Comparison of ENCODE assay signal across 8 cellular contexts in genomic region chr7:102713011-102713690, GRCh38. TPM values are rescaled to one million over a fixed set of nuclear protein-coding genes. Genes with fewer than 3 reads are reported as not detected.
DNase-seq lines count a peak whose midpoint lies in the region; ATAC-seq, FAIRE-seq and TF ChIP-seq lines count a peak whose summit lies in the region.
"Not testable (repeated sequence)": the region's sequence is repeated elsewhere in the genome, so short reads cannot be mapped to it uniquely, and the experiment has no call there.

No MANE protein-coding gene starts in this region.

- POLR2A ChIA-PET in A549 (lab: Yijun Ruan, JAX); Panc1 (lab: Charles Lee): not testable (repeated sequence)

- peak overlapping the region; percentile 57 to 87 for H3K4me3 Mint-ChIP-seq in activated T-cell treated with anti-CD3 and anti-CD28 coated beads, Interleukin-2, amount 50 U/mL, for 72 hours

- H3K27ac ChIP-seq in A549 = peak overlapping the region in 1 of 2 experiments; percentile 9; a peak in 1 of 6 replicates
- H3K27ac ChIP-seq in Panc1 (ENCODE audit: low read length) = peak overlapping the region; percentile 42; the same call in 1 of the 2 replicates

- peak; percentile 68 to 74; a peak in 3 of 6 replicates for ATAC-seq in A549
- peak; percentile 37 for ATAC-seq in GM18519 (IDR thresholded peaks at IDR 0.05; ENCODE audit: low FRiP score, unreplicated experiment)
- ATAC-seq in GM21381 (IDR thresholded peaks at IDR 0.05; ENCODE audit: unreplicated experiment) = peak; percentile 61
- peak; percentile 69 for ATAC-seq in HG02885 (IDR thresholded peaks at IDR 0.05; ENCODE audit: poor library complexity, unreplicated experiment)
- ATAC-seq in HG03521 (IDR thresholded peaks at IDR 0.05; ENCODE audit: unreplicated experiment) = peak; percentile 43
- peak; percentile 82 for ATAC-seq in Panc1
- peak; percentile 69 to 70 for ATAC-seq in activated T-cell treated with anti-CD3 and anti-CD28 coated beads, Interleukin-2, amount 50 U/mL, for 72 hours (replicated peaks in 1 of 2)

- not testable (repeated sequence) for H3K27me3 ChIP-seq in Panc1 (ENCODE audit: control insufficient read depth, insufficient read depth, low read length)

- peaks cover 12% of the 10 kb centered on the region for H3K4me1 ChIP-seq in A549
- not testable (repeated sequence) for H3K4me1 ChIP-seq in Panc1 (ENCODE audit: control insufficient read depth, insufficient read depth, low read length)

- not testable (repeated sequence) for TF ChIP-seq EP300 in A549 (IDR thresholded peaks at IDR 0.05)

- not testable (repeated sequence) for H3K36me3 Mint-ChIP-seq in activated T-cell treated with anti-CD3 and anti-CD28 coated beads, Interleukin-2, amount 50 U/mL, for 72 hours (ENCODE audit: insufficient read depth in 2 of 2)

- H3K4me2 ChIP-seq in A549 = peak overlapping the region; percentile 49

- intact Hi-C loops in Panc1 (cut with micrococcal nuclease; ENCODE audit: unreplicated experiment) = not testable (repeated sequence)

- not testable (repeated sequence) for BruUV-seq in Panc1 (replicated peaks; lab: Mats Ljungman, UMichigan)

- WGBS in A549 (ENCODE audit: missing lambda C conversion rate) = 29% methylated on average over 5 of the region's 5 CpGs

- not testable (repeated sequence) for TF ChIP-seq POLR2A in A549 (IDR thresholded peaks at IDR 0.05; ENCODE audit: low read length)

- H3K4me1 Mint-ChIP-seq in activated T-cell treated with anti-CD3 and anti-CD28 coated beads, Interleukin-2, amount 50 U/mL, for 72 hours (ENCODE audit: low read depth) = peaks cover 38% of the 10 kb centered on the region

- not testable (repeated sequence) for FAIRE-seq in A549 (lab: Jason Lieb, UNC)

- DNase-seq in A549 (ENCODE audit: low read depth in 1 of 2, low spot score in 1 of 2) = not testable (repeated sequence)
- peak; percentile 2 for DNase-seq in Panc1 (ENCODE audit: low read depth, low spot score)
- peak; percentile 38 to 62 for DNase-seq in activated T-cell treated with anti-CD3 and anti-CD28 coated beads, Interleukin-2, amount 50 U/mL, for 72 hours
- peak; percentile 8 for DNase-seq in fibroblast of pulmonary artery (ENCODE audit: low read depth)

- in situ Hi-C loops in Panc1 (cut with HindIII; ENCODE audit: low pct_unique_long_range_greater_than_20kb, low sequenced_read_pairs) = not testable (repeated sequence)

- not testable (repeated sequence) for TF ChIP-seq CTCF in A549 (IDR thresholded peaks at IDR 0.05); Panc1 (IDR thresholded peaks at IDR 0.05); fibroblast of pulmonary artery (IDR thresholded peaks at IDR 0.05; ENCODE audit: low read length, missing control alignments)

- not testable (repeated sequence) for H3K4me3 ChIP-seq in A549; Panc1 (ENCODE audit: low read depth in 2 of 2, low read length in 2 of 2); fibroblast of pulmonary artery (replicated peaks; ENCODE audit: low read depth, low read length)

- H3K27ac Mint-ChIP-seq in activated T-cell treated with anti-CD3 and anti-CD28 coated beads, Interleukin-2, amount 50 U/mL, for 72 hours = peak overlapping the region; percentile 89

- H3K9me3 ChIP-seq in A549; Panc1 (ENCODE audit: control insufficient read depth, insufficient read depth, low read depth, low read length): not testable (repeated sequence)

- not testable (repeated sequence) for H3K9me3 Mint-ChIP-seq in activated T-cell treated with anti-CD3 and anti-CD28 coated beads, Interleukin-2, amount 50 U/mL, for 72 hours

- CTCF ChIA-PET in A549 (lab: Yijun Ruan, JAX); Panc1 (lab: Charles Lee): not testable (repeated sequence)

- peaks cover 14% of the 10 kb centered on the region for H3K27me3 Mint-ChIP-seq in activated T-cell treated with anti-CD3 and anti-CD28 coated beads, Interleukin-2, amount 50 U/mL, for 72 hours (ENCODE audit: low read depth)

- not testable (repeated sequence) for H3K36me3 ChIP-seq in Panc1 (ENCODE audit: control insufficient read depth, insufficient read depth, low read length)

- not testable (repeated sequence) for TF ChIP-seq RAD21 in A549 (conservative IDR thresholded peaks at IDR 0.05 in 1 of 2, IDR thresholded peaks at IDR 0.05 in 1 of 2)

RNA-seq across cellular contexts. Expression of gene FAM185A, which starts 35.6 kb away (rescaled TPM):
- polyA plus RNA-seq in A549 (2011; rRNA removed) (6.9 and 9.1 TPM in 2 replicates), A549 (2017; fragmentation: RNase III; extraction: RNeasy Plus Mini Kit Qiagen cat#74134 plus additional on column Dnase treatment) (7.4 to 8.1 TPM (median 7.5 TPM) in 3 replicates)
- polyA plus RNA-seq in A549 (2012; cell fraction: cytosol; rRNA removed) = 10.3 and 10.8 TPM in 2 replicates
- polyA plus RNA-seq in A549 (2012; cell fraction: nucleus; rRNA removed) = 15.9 and 16.9 TPM in 2 replicates
- polyA minus RNA-seq in A549 (2011; rRNA and poly(A)+ RNA removed) = 8.9 and 9.7 TPM in 2 replicates
- total RNA-seq in Panc1 (2021; ENCODE audit: unreplicated experiment) = 8.9 TPM
- polyA plus RNA-seq in Panc1 (2012; ENCODE audit: insufficient read length) = 5.7 TPM
- 1 to 10 TPM; 7.0 to 8.3 TPM for total RNA-seq in activated T-cell treated with anti-CD3 and anti-CD28 coated beads, Interleukin-2, amount 50 U/mL, for 72 hours

RNA-seq across cellular contexts. Expression of gene POLR2J2, which starts 41.7 kb away (rescaled TPM):
- 1.3 and 3.0 TPM in 2 replicates for polyA plus RNA-seq in A549 (2011; rRNA removed)
- 0.22 and 0.34 TPM in 2 replicates for polyA plus RNA-seq in A549 (2012; cell fraction: cytosol; rRNA removed)
- 1.5 and 1.6 TPM in 2 replicates for polyA plus RNA-seq in A549 (2012; cell fraction: nucleus; rRNA removed)
- polyA plus RNA-seq in A549 (2017; fragmentation: RNase III; extraction: RNeasy Plus Mini Kit Qiagen cat#74134 plus additional on column Dnase treatment) = 0.19 to 0.53 TPM (median 0.43 TPM) in 3 replicates
- polyA minus RNA-seq in A549 (2011; rRNA and poly(A)+ RNA removed) = 2.8 and 4.1 TPM in 2 replicates
- 10.0 TPM for total RNA-seq in Panc1 (2021; ENCODE audit: unreplicated experiment)
- polyA plus RNA-seq in Panc1 (2012; ENCODE audit: insufficient read length) = 0.56 TPM
- 10 to 100 TPM; 11.4 to 23.4 TPM for total RNA-seq in activated T-cell treated with anti-CD3 and anti-CD28 coated beads, Interleukin-2, amount 50 U/mL, for 72 hours
